ENCODE assay signal across 9 cellular contexts in the genomic region with DNA sequence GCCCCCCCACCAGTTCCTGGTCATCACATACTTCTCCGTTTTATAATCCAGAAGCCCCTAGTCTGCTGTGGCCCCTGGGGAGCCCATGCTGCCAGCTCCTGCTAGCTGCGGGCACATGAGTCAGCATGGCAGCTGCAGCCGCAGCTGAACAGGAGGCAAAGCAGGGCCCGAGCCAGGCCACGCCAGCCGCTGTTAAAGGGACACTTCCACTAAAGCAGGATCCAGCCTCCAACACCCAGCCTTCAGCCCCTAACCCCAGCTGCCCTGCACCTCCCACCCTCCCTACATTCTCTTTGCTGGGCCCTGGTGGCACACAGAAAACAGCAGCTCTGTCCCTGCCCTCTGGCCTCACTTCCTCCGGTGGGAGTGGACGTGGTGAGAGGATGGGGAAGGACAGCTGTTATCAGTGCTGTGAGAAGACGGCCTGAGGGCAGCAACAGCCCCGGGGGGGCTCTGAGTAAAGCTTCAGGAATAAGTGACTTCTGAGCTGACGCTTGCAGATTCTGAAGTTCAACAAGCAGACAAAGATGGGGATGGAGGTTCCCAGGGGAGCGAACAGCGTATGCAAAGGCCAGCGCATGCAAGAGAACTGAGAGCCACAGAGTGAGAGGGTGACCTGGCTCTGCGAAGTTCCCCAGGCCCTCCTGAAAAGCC. TPM values are rescaled to one million over a fixed set of nuclear protein-coding genes. Genes with fewer than 3 reads are reported as not detected.
A peak's percentile ranks its signal among the peaks of the same experiment; 100 is the strongest.
DNase-seq lines count a peak whose midpoint lies in the region; ATAC-seq, FAIRE-seq and TF ChIP-seq lines count a peak whose summit lies in the region.
"Had no signal": no experiment of that assay in that cellular context is flagged by ENCODE, and none has a peak within 500 bp of the region (broad histone marks: within the 10 kb centered on the region; RNA-seq: fewer than 3 reads in every experiment).

No MANE protein-coding gene starts in this region.

- H3K27me3 Mint-ChIP-seq in T-helper 17 cell = peaks cover 11% of the 10 kb centered on the region

- H3K4me3 Mint-ChIP-seq in T-helper 17 cell = peak overlapping the region; percentile 76

- H3K27me3 ChIP-seq in ACC112 (ENCODE audit: insufficient read depth, low read length) (no peaks in the 10 kb centered on the region), fibroblast of lung (ENCODE audit: control insufficient read depth, insufficient read depth, low read length) (no peaks in the 10 kb centered on the region)

- peak; percentile 18; the same call in 1 of the 2 replicates for TF ChIP-seq POLR2A in H54 (IDR thresholded peaks at IDR 0.05; ENCODE audit: low read depth, low read length)

- no peaks in the 10 kb centered on the region for H3K9me3 ChIP-seq in T-helper 17 cell (ENCODE audit: control insufficient read depth, low read length, poor library complexity, severe bottlenecking)
- no peaks in the 10 kb centered on the region for H3K9me3 ChIP-seq in fibroblast of lung (ENCODE audit: control insufficient read depth, insufficient read depth, low read depth, low read length)

- H3K27ac Mint-ChIP-seq in T-helper 17 cell = peak overlapping the region; percentile 97

- peak overlapping the region; percentile 78 for H3K27ac ChIP-seq in ACC112 (ENCODE audit: low read depth, low read length)
- H3K27ac ChIP-seq in fibroblast of lung (ENCODE audit: insufficient read depth, low read length) = peak overlapping the region; percentile 93
- H3K27ac ChIP-seq: epithelial cell of prostate had no signal

- H3K36me3 Mint-ChIP-seq in T-helper 17 cell (ENCODE audit: low read depth) = no peaks in the 10 kb centered on the region

- ATAC-seq in T-helper 17 cell = peak; percentile 20

- peak overlapping the region; percentile 81 for H3K9ac ChIP-seq in fibroblast of lung (ENCODE audit: insufficient read depth, low read length)

- H3K36me3 ChIP-seq in ACC112 (ENCODE audit: insufficient read depth, low read length) = no peaks in the 10 kb centered on the region
- no peaks in the 10 kb centered on the region for H3K36me3 ChIP-seq in fibroblast of lung (ENCODE audit: control insufficient read depth, insufficient read depth, low read length)

- TF ChIP-seq CTCF in fibroblast of lung (conservative IDR thresholded peaks at IDR 0.05 in 1 of 2, IDR thresholded peaks at IDR 0.05 in 1 of 2; ENCODE audit: low read depth in 1 of 2, low read length in 2 of 2) = no peak

- no peak for FAIRE-seq in H54 (lab: Jason Lieb, UNC)

- H3K79me2 ChIP-seq in ACC112 (ENCODE audit: control insufficient read depth, insufficient read depth, low read length, unreplicated experiment) (no peaks in the 10 kb centered on the region), fibroblast of lung (ENCODE audit: control insufficient read depth, insufficient read depth, low read length) (no peaks in the 10 kb centered on the region)

- peak overlapping the region; percentile 87 for H3K4me2 ChIP-seq in fibroblast of lung (ENCODE audit: extremely low read depth, insufficient read depth, low read length)

- no peaks in the 10 kb centered on the region for H4K20me1 ChIP-seq in fibroblast of lung (ENCODE audit: control insufficient read depth, extremely low read depth, insufficient read depth, low read length)

- H2AFZ ChIP-seq in ACC112 (ENCODE audit: low read length, unreplicated experiment) = peak overlapping the region; percentile 52
- peak overlapping the region; percentile 68 for H2AFZ ChIP-seq in fibroblast of lung (ENCODE audit: low read length)

- peaks cover 18% of the 10 kb centered on the region for H3K4me1 Mint-ChIP-seq in T-helper 17 cell

- H3K4me1 ChIP-seq in ACC112 (ENCODE audit: control insufficient read depth, insufficient read depth, low read length, unreplicated experiment) (peaks cover 22% of the 10 kb centered on the region), fibroblast of lung (ENCODE audit: control insufficient read depth, extremely low read depth, insufficient read depth, low read length) (peaks cover 30% of the 10 kb centered on the region)

- peak overlapping the region; percentile 73 for H3K4me3 ChIP-seq in ACC112 (ENCODE audit: low read depth, low read length)
- peak overlapping the region; percentile 31 to 60 (median 42) for H3K4me3 ChIP-seq in fibroblast of lung (replicated peaks in 1 of 4; ENCODE audit: control extremely low read depth in 1 of 4, insufficient read depth in 1 of 4, low read depth in 3 of 4, low read length in 4 of 4)

- peak; percentile 31 for DNase-seq in H54 (ENCODE audit: insufficient read length, low spot score)
- DNase-seq in T-helper 17 cell = no peak
- peak; percentile 57 to 64 for DNase-seq in fibroblast of lung (ENCODE audit: low read depth in 2 of 2)
- peak; percentile 47 for DNase-seq in occipital lobe (lab: John Stamatoyannopoulos, UW)
- DNase-seq in HPDE6-E6E7 (ENCODE audit: extremely low spot score) = no peak
- DNase-seq in germinal center (ENCODE audit: low spot score) = no peak
- DNase-seq in stimulated activated CD4-positive, alpha-beta T cell treated with anti-CD3 and anti-CD28 coated beads, Interleukin-2, amount 100 ng/mL, for 48 hours = no peak

RNA-seq across cellular contexts. Expression of gene LRRC74B, which starts 0.7 kb away (rescaled TPM):
- total RNA-seq in T-helper 17 cell (under 1 TPM in 1 of 2 donors, not detected in 1; 0.10 TPM), fibroblast of lung (under 0.01 TPM in 1 of 2 replicates, not detected in the other), occipital lobe (not detected)
- not detected in 2 replicates for polyA plus RNA-seq in fibroblast of lung
- polyA plus RNA-seq in fibroblast of lung (2012) = not detected in 2 replicates
- polyA minus RNA-seq in fibroblast of lung (ENCODE audit: low replicate concordance) = not detected in 2 replicates

RNA-seq across cellular contexts. Expression of gene SLC7A4, which starts 12.7 kb away (rescaled TPM):
- total RNA-seq in T-helper 17 cell (under 1 TPM; 0.13 to 0.15 TPM), fibroblast of lung (0.26 and 0.83 TPM in 2 replicates), occipital lobe (1.4 TPM)
- 0.08 and 0.92 TPM in 2 replicates for polyA plus RNA-seq in fibroblast of lung
- 0.28 and 2.5 TPM in 2 replicates for polyA plus RNA-seq in fibroblast of lung (2012)
- polyA minus RNA-seq in fibroblast of lung (ENCODE audit: low replicate concordance) = 8.4 TPM in 1 of 2 replicates, not detected in the other

RNA-seq across cellular contexts. Expression of gene P2RX6, which starts 30.1 kb away (rescaled TPM):
- total RNA-seq in T-helper 17 cell = 1 to 10 TPM in 1 of 2 donors, under 1 TPM in 1; 0.39 to 1.0 TPM
- 4.6 and 17.8 TPM in 2 replicates for total RNA-seq in fibroblast of lung
- polyA plus RNA-seq in fibroblast of lung = 0.84 and 3.6 TPM in 2 replicates
- polyA plus RNA-seq in fibroblast of lung (2012) = 1.9 and 6.0 TPM in 2 replicates
- polyA minus RNA-seq in fibroblast of lung (ENCODE audit: low replicate concordance) = 4.1 and 8.2 TPM in 2 replicates
- not detected for total RNA-seq in occipital lobe

RNA-seq across cellular contexts. Expression of gene THAP7, which starts 43.1 kb away (rescaled TPM):
- 10 to 100 TPM; 41.5 to 55.6 TPM for total RNA-seq in T-helper 17 cell
- 25.9 and 26.3 TPM in 2 replicates for total RNA-seq in fibroblast of lung
- 15.7 and 15.8 TPM in 2 replicates for polyA plus RNA-seq in fibroblast of lung
- 19.7 and 22.0 TPM in 2 replicates for polyA plus RNA-seq in fibroblast of lung (2012)
- 9.0 and 9.9 TPM in 2 replicates for polyA minus RNA-seq in fibroblast of lung (ENCODE audit: low replicate concordance)
- total RNA-seq in occipital lobe = 21.8 TPM

Comparison
In these comparisons a context has a peak if more than half of its experiments do, and no peak if none do; other contexts are left out.
1. DNase-seq: peak in H54 (single experiment), fibroblast of lung (2 of 2) and occipital lobe (single experiment); none in T-helper 17 cell (0 of 3), HPDE6-E6E7 (single experiment), germinal center (single experiment) and stimulated activated CD4-positive, alpha-beta T cell treated with anti-CD3 and anti-CD28 coated beads, Interleukin-2, amount 100 ng/mL, for 48 hours (0 of 2).